ENCODE assay signal across 32 cellular contexts in the genomic region with DNA sequence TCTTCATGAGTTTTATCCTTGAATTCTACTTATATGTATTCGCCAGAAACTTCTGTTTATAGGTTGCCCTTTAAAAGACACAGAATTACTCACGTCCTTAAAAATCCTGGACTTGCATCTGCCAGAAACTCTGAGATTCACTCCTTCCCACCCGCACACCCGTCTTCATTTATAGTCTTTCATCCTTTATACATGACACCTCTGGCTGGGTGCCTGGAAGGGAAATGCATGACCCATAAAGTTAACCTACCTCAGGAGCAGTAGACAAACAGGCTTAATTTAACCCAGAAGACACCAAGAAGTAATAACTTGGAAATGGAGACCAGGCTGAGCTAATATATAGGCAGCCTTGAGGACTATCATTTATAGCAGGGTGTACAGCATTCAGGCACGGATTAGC.
DNase-seq lines count a peak whose midpoint lies in the region; ATAC-seq and TF ChIP-seq lines count a peak whose summit lies in the region.
"Had no signal": no experiment of that assay in that cellular context is flagged by ENCODE, and none has a peak within 500 bp of the region (broad histone marks: within the 10 kb centered on the region; RNA-seq: fewer than 3 reads in every experiment).

No MANE protein-coding gene starts in this region.

- peak overlapping the region; percentile 72 for H2AFZ ChIP-seq in parathyroid adenoma
- H2AFZ ChIP-seq: GM23338 had no signal

- DNase-seq in DMS 273 (lab: John Stamatoyannopoulos, UW; ENCODE audit: unreplicated experiment) (peak; percentile 22), DMS 273 treated with DMSO at 0.1 percent for 48 hours (lab: John Stamatoyannopoulos, UW) (no peak), adipocyte (ENCODE audit: low read depth) (peak; percentile 73), fibroblast of mammary gland (ENCODE audit: low read depth) (peak; percentile 76), superior temporal gyrus (ENCODE audit: extremely low spot score) (no peak), endodermal cell (no peak)
- DNase-seq: activated CD4-positive, alpha-beta T cell treated with anti-CD3 and anti-CD28 coated beads for 36 hours; activated CD8-positive, alpha-beta T cell treated with anti-CD3 and anti-CD28 coated beads, Interleukin-2, amount 10 ng/mL, durations not matched to agents 7 days and 5 days; activated naive CD4-positive, alpha-beta T cell treated with anti-CD3 and anti-CD28 coated beads, Interleukin-2, amount 50 U/mL, for 16 hours; amniotic stem cell; effector memory CD4-positive, alpha-beta T cell; erythroblast; heart right ventricle; NCI-H1105; NCI-H187; NCI-H774; Peyer's patch; right cardiac atrium; SHP77; spleen; stimulated activated CD4-positive, alpha-beta T cell treated with anti-CD3 and anti-CD28 coated beads, Interleukin-2, amount 100 ng/mL, for 24 hours; stimulated activated CD8-positive, alpha-beta memory T cell treated with anti-CD3 and anti-CD28 coated beads, Interleukin-4, amount 100 ng/mL, for 48 hours had no signal

- H3K27ac ChIP-seq in parathyroid adenoma (peak overlapping the region; percentile 79), endodermal cell (ENCODE audit: low read depth, low read length) (no peak overlapping the region)
- H3K27ac ChIP-seq: 22Rv1, coronary artery, heart right ventricle, Peyer's patch, spleen, thoracic aorta had no signal

- no peaks in the 10 kb centered on the region for H3K36me3 ChIP-seq in adipocyte (ENCODE audit: control insufficient read depth, insufficient read depth, low read length, severe bottlenecking)
- H3K36me3 ChIP-seq in parathyroid adenoma (ENCODE audit: control insufficient read depth, insufficient read depth, low read length) = no peaks in the 10 kb centered on the region
- H3K36me3 ChIP-seq in endodermal cell (ENCODE audit: control insufficient read depth, insufficient read depth, low read length) = no peaks in the 10 kb centered on the region
- H3K36me3 ChIP-seq: heart right ventricle, Peyer's patch, spleen, thoracic aorta had no signal

- H3K9ac ChIP-seq in adipocyte (ENCODE audit: low read length) = no peak overlapping the region
- H3K9ac ChIP-seq in parathyroid adenoma = no peak overlapping the region
- no peak overlapping the region for H3K9ac ChIP-seq in endodermal cell (ENCODE audit: extremely low read depth, low read length, poor library complexity, severe bottlenecking)

- no peaks in the 10 kb centered on the region for H3K79me2 ChIP-seq in parathyroid adenoma

- H3K4me1 ChIP-seq in adipocyte (ENCODE audit: control insufficient read depth, insufficient read depth, low read length) = no peaks in the 10 kb centered on the region
- peaks cover 28% of the 10 kb centered on the region for H3K4me1 ChIP-seq in parathyroid adenoma
- H3K4me1 ChIP-seq in endodermal cell (ENCODE audit: control insufficient read depth, insufficient read depth, low read length) = no peaks in the 10 kb centered on the region
- H3K4me1 ChIP-seq: heart right ventricle, Peyer's patch, spleen had no signal

- H3K9me3 ChIP-seq in adipocyte (ENCODE audit: control insufficient read depth, low read length) (no peaks in the 10 kb centered on the region), parathyroid adenoma (ENCODE audit: control insufficient read depth, low read length) (no peaks in the 10 kb centered on the region), endodermal cell (ENCODE audit: control insufficient read depth, low read length) (no peaks in the 10 kb centered on the region)
- H3K9me3 ChIP-seq: Peyer's patch, thoracic aorta had no signal

- no peaks in the 10 kb centered on the region for H3K27me3 ChIP-seq in adipocyte (replicated peaks; ENCODE audit: control insufficient read depth, insufficient read depth, low read length)
- no peaks in the 10 kb centered on the region for H3K27me3 ChIP-seq in parathyroid adenoma (ENCODE audit: control insufficient read depth, insufficient read depth, low read length)
- no peaks in the 10 kb centered on the region for H3K27me3 ChIP-seq in endodermal cell (ENCODE audit: control insufficient read depth, insufficient read depth, low read length, poor library complexity, severe bottlenecking)
- H3K27me3 ChIP-seq: heart right ventricle, Peyer's patch, spleen had no signal

- no peak overlapping the region for H3K4me3 ChIP-seq in adipocyte (ENCODE audit: low read length)
- no peak overlapping the region for H3K4me3 ChIP-seq in fibroblast of mammary gland (ENCODE audit: control insufficient read depth, low read depth, low read length)
- H3K4me3 ChIP-seq in parathyroid adenoma (ENCODE audit: low read depth, low read length) = peak overlapping the region; percentile 20
- H3K4me3 ChIP-seq in endodermal cell (ENCODE audit: low read length) = no peak overlapping the region
- H3K4me3 ChIP-seq: coronary artery, GM23338, heart right ventricle, Peyer's patch, spleen, thoracic aorta had no signal

- 86 to 100% methylated on average over 5 of the region's 5 CpGs for WGBS in endodermal cell (ENCODE audit: insufficient coverage in 1 of 2, insufficient read length in 1 of 2), 2 experiments

- peak overlapping the region; percentile 58 for H3K4me2 ChIP-seq in parathyroid adenoma (ENCODE audit: low read length)
- H3K4me2 ChIP-seq: GM23338 had no signal

- TF ChIP-seq CTCF in fibroblast of mammary gland (conservative IDR thresholded peaks at IDR 0.05; ENCODE audit: control insufficient read depth, insufficient read depth, low read depth, low read length) (no peak), parathyroid adenoma (IDR thresholded peaks at IDR 0.05) (no peak), endodermal cell (conservative IDR thresholded peaks at IDR 0.05) (no peak)

- H3K36me3 Mint-ChIP-seq in endodermal cell (ENCODE audit: low read depth) = no peaks in the 10 kb centered on the region
- H3K36me3 Mint-ChIP-seq: IgD-negative memory B cell had no signal

- H3K4me3 Mint-ChIP-seq in endodermal cell = no peak overlapping the region
- H3K4me3 Mint-ChIP-seq: activated CD4-positive, alpha-beta T cell treated with anti-CD3 and anti-CD28 coated beads for 36 hours; activated CD8-positive, alpha-beta T cell treated with anti-CD3 and anti-CD28 coated beads, Interleukin-2, amount 10 ng/mL, durations not matched to agents 7 days and 5 days; GM23338; IgD-negative memory B cell; neural crest cell; stimulated activated naive CD8-positive, alpha-beta T cell treated with anti-CD3 and anti-CD28 coated beads, Interleukin-15, Interleukin-2, amounts not matched to agents 100 ng/mL and 50 ng/mL, for 24 hours; T-helper 2 cell treated with Interferon-gamma antibody and Interleukin-4, amounts not matched to agents 5 μg/mL and 100 μg/mL, for 36 hours had no signal

- ATAC-seq in GM21529 (IDR thresholded peaks at IDR 0.05; ENCODE audit: unreplicated experiment) = no peak
- ATAC-seq: activated CD4-positive, alpha-beta T cell treated with anti-CD3 and anti-CD28 coated beads for 36 hours; activated CD8-positive, alpha-beta T cell treated with anti-CD3 and anti-CD28 coated beads, Interleukin-2, amount 10 ng/mL, durations not matched to agents 7 days and 5 days; GM23338; heart right ventricle; right cardiac atrium had no signal

- no peaks in the 10 kb centered on the region for H3K27me3 Mint-ChIP-seq in endodermal cell (ENCODE audit: insufficient read depth)
- H3K27me3 Mint-ChIP-seq: activated CD4-positive, alpha-beta T cell treated with anti-CD3 and anti-CD28 coated beads for 36 hours; IgD-negative memory B cell; stimulated activated naive CD8-positive, alpha-beta T cell treated with anti-CD3 and anti-CD28 coated beads, Interleukin-15, Interleukin-2, amounts not matched to agents 100 ng/mL and 50 ng/mL, for 24 hours had no signal

- no peak overlapping the region for H3K27ac Mint-ChIP-seq in endodermal cell
- H3K27ac Mint-ChIP-seq: activated CD4-positive, alpha-beta T cell treated with anti-CD3 and anti-CD28 coated beads for 36 hours; activated CD8-positive, alpha-beta T cell treated with anti-CD3 and anti-CD28 coated beads, Interleukin-2, amount 10 ng/mL, durations not matched to agents 7 days and 5 days; GM23338; IgD-negative memory B cell; stimulated activated naive CD8-positive, alpha-beta T cell treated with anti-CD3 and anti-CD28 coated beads, Interleukin-15, Interleukin-2, amounts not matched to agents 100 ng/mL and 50 ng/mL, for 24 hours; T-helper 2 cell treated with Interferon-gamma antibody and Interleukin-4, amounts not matched to agents 5 μg/mL and 100 μg/mL, for 36 hours had no signal

- H3K9me3 Mint-ChIP-seq in endodermal cell = peaks cover 1% of the 10 kb centered on the region
- H3K9me3 Mint-ChIP-seq: GM23338 had no signal

- H3K4me1 Mint-ChIP-seq in endodermal cell = no peaks in the 10 kb centered on the region
- H3K4me1 Mint-ChIP-seq: activated CD4-positive, alpha-beta T cell treated with anti-CD3 and anti-CD28 coated beads for 36 hours; GM23338; neural crest cell had no signal

Comparison
In these comparisons a context has a peak if more than half of its experiments do, and no peak if none do; other contexts are left out.
1. DNase-seq: peak in DMS 273 (single experiment), adipocyte (single experiment) and fibroblast of mammary gland (single experiment); none in DMS 273 treated with DMSO at 0.1 percent for 48 hours (single experiment), superior temporal gyrus (single experiment) and endodermal cell (single experiment).